In the genomic region with DNA sequence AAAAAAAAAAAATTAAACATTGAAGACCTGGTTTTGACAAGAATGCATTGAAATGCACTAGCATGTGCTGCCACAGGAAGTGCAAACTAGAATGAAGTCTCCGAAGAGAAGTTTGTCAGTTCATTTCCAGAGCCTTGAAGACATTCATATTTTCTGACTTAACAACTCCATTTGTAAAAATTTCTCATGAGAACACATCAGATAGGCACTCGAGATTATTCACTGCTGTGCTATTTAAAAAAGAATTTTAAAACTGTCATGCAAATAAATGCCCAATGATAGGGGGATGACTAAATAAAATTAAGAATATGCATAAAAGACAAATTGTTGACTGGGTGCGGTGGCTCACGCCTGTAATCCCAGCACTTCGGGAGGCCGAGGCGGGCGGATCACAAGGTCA, we compare ENCODE assay signal across 1 cellular context.
TF ChIP-seq lines count a peak whose summit lies in the region.

No MANE protein-coding gene starts in this region.

TF ChIP-seq in IMR-90, 13 proteins besides CTCF, POLR2A, EP300 and RAD21:
- TF ChIP-seq SMC3 (IDR thresholded peaks at IDR 0.05; ENCODE audit: low read depth, low read length) = no peak
- TF ChIP-seq CEBPB (IDR thresholded peaks at IDR 0.05; ENCODE audit: low read depth, low read length) = no peak
- no peak for TF ChIP-seq USF2 (IDR thresholded peaks at IDR 0.05; ENCODE audit: low read depth, low read length)
- TF ChIP-seq BHLHE40 (IDR thresholded peaks at IDR 0.05; ENCODE audit: low read depth, low read length) = no peak
- TF ChIP-seq RCOR1 (IDR thresholded peaks at IDR 0.05; ENCODE audit: insufficient replicate concordance, low read length) = no peak
- TF ChIP-seq MXI1 (IDR thresholded peaks at IDR 0.05; ENCODE audit: borderline replicate concordance, low read depth, low read length) = no peak
- no peak for TF ChIP-seq MAZ (IDR thresholded peaks at IDR 0.05; ENCODE audit: borderline replicate concordance, low read depth, low read length)
- no peak for TF ChIP-seq FOS (IDR thresholded peaks at IDR 0.05; ENCODE audit: low read depth, low read length)
- no peak for TF ChIP-seq MAFK (IDR thresholded peaks at IDR 0.05; ENCODE audit: low read depth, low read length)
- TF ChIP-seq, protein P1, sequence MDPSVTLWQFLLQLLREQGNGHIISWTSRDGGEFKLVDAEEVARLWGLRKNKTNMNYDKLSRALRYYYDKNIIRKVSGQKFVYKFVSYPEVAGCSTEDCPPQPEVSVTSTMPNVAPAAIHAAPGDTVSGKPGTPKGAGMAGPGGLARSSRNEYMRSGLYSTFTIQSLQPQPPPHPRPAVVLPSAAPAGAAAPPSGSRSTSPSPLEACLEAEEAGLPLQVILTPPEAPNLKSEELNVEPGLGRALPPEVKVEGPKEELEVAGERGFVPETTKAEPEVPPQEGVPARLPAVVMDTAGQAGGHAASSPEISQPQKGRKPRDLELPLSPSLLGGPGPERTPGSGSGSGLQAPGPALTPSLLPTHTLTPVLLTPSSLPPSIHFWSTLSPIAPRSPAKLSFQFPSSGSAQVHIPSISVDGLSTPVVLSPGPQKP (IDR thresholded peaks at IDR 0.05; ENCODE audit: borderline replicate concordance, low read depth, low read length) = no peak
- TF ChIP-seq CHD1 (IDR thresholded peaks at IDR 0.05; ENCODE audit: low read depth, low read length) = no peak
